9 cellular contexts compared by ENCODE assay signal in the genomic region with DNA sequence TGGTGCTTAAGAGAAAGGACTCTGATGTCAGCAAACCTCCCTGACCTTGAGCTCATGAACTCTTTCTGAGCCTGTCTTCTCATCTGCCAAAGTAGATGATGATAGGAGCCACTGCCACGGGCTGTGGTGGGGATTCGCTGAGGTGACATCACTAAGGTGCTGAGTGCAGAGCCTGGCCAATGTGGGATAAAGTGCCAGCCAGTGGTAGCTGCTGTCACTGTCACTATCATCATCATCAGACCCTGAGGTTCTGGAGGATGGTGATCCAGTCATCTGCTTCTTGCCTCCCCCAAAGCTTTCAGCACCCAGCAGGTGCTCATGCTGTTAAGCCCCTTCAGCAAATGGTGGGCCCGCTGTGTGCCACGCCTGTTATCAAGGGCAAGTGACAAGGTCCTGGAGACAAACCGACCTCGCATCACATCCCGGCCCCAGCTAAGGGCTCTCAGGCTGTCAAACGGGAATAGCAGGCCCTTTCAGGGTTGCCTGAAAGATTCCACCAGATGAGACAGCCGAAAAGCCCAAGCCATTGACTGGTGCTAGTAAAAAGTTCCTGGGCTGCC. TPM values are rescaled to one million over a fixed set of nuclear protein-coding genes. Genes with fewer than 3 reads are reported as not detected.
DNase-seq lines count a peak whose midpoint lies in the region; ATAC-seq and TF ChIP-seq lines count a peak whose summit lies in the region.
"Had no signal": no experiment of that assay in that cellular context is flagged by ENCODE, and none has a peak within 500 bp of the region (broad histone marks: within the 10 kb centered on the region; RNA-seq: fewer than 3 reads in every experiment).

No MANE protein-coding gene starts in this region.

- BruUV-seq in HCT116 (replicated peaks; lab: Mats Ljungman, UMichigan): no TSS peak

- RAD21 ChIA-PET in HCT116 (lab: Charles Lee; ENCODE audit: low non-redundant PET in 1 of 2, low total read pairs in 2 of 2, uncharacterized antibody in 2 of 2, unreplicated experiment in 2 of 2): no interaction called here

- peak overlapping the region; percentile 42 for H3K27ac Mint-ChIP-seq in activated naive CD8-positive, alpha-beta T cell treated with anti-CD3 and anti-CD28 coated beads, Interleukin-2, amount 50 U/mL, for 24 hours
- H3K27ac Mint-ChIP-seq in mesothelial cell of epicardium: no peak overlapping the region

- no peak for TF ChIP-seq RAD21 in HCT116 (IDR thresholded peaks at IDR 0.05; ENCODE audit: low read depth)

- CTCF ChIA-PET in HCT116 (lab: Charles Lee): no interaction called here

- no peak overlapping the region for H2AFZ ChIP-seq in HCT116 (ENCODE audit: low read depth, low read length, poor library complexity, severe bottlenecking)

- H3K36me3 Mint-ChIP-seq in activated naive CD8-positive, alpha-beta T cell treated with anti-CD3 and anti-CD28 coated beads, Interleukin-2, amount 50 U/mL, for 24 hours (ENCODE audit: low read depth): peaks cover 24% of the 10 kb centered on the region
- peaks cover 11% of the 10 kb centered on the region for H3K36me3 Mint-ChIP-seq in mesothelial cell of epicardium

- H3K4me3 ChIP-seq in HCT116 (replicated peaks in 1 of 2; ENCODE audit: low read depth in 1 of 2, low read length in 2 of 2): no peak overlapping the region

- no peak for ATAC-seq in HCT116
- no peak for ATAC-seq in activated naive CD8-positive, alpha-beta T cell treated with anti-CD3 and anti-CD28 coated beads, Interleukin-2, amount 50 U/mL, for 24 hours
- no peak for ATAC-seq in HG03097 (IDR thresholded peaks at IDR 0.05; ENCODE audit: low FRiP score, unreplicated experiment)

- H3K27ac ChIP-seq in HCT116 (ENCODE audit: low read depth, low read length): peak overlapping the region; percentile 21

- no peaks in the 10 kb centered on the region for H3K27me3 ChIP-seq in HCT116 (ENCODE audit: insufficient read depth, low read length)

- peaks cover 17 to 51% of the 10 kb centered on the region in 2 experiments; a peak in 3 of 4 replicates for H3K36me3 ChIP-seq in HCT116 (ENCODE audit: control insufficient read depth in 1 of 2, insufficient read depth in 2 of 2, low read length in 2 of 2)

- no peaks in the 10 kb centered on the region for H3K9me3 Mint-ChIP-seq in activated naive CD8-positive, alpha-beta T cell treated with anti-CD3 and anti-CD28 coated beads, Interleukin-2, amount 50 U/mL, for 24 hours
- H3K9me3 Mint-ChIP-seq in mesothelial cell of epicardium: no peaks in the 10 kb centered on the region

- H3K27me3 Mint-ChIP-seq in activated naive CD8-positive, alpha-beta T cell treated with anti-CD3 and anti-CD28 coated beads, Interleukin-2, amount 50 U/mL, for 24 hours: no peaks in the 10 kb centered on the region
- H3K27me3 Mint-ChIP-seq in mesothelial cell of epicardium (ENCODE audit: low read depth): no peaks in the 10 kb centered on the region

- POLR2A ChIA-PET in HCT116 (lab: Charles Lee): interaction anchor here (0.7 kb wide), 1 partner anchor 38 kb away, joined by 3 read pairs; no protein-coding TSS in a partner anchor

- TF ChIP-seq CTCF in HCT116 (IDR thresholded peaks at IDR 0.05 in 2 of 3, conservative IDR thresholded peaks at IDR 0.05 in 1 of 3; ENCODE audit: borderline replicate concordance in 1 of 3, insufficient read depth in 1 of 3, low read depth in 2 of 3, low read length in 2 of 3): no peak
- TF ChIP-seq CTCF in mesothelial cell of epicardium (IDR thresholded peaks at IDR 0.05; ENCODE audit: unreplicated experiment): no peak

- no peak for TF ChIP-seq POLR2A in HCT116 (IDR thresholded peaks at IDR 0.05; ENCODE audit: borderline replicate concordance, extremely low read depth, insufficient read depth, insufficient read length)

- no peak overlapping the region for H3K4me3 Mint-ChIP-seq in activated naive CD8-positive, alpha-beta T cell treated with anti-CD3 and anti-CD28 coated beads, Interleukin-2, amount 50 U/mL, for 24 hours
- peak overlapping the region; percentile 50 for H3K4me3 Mint-ChIP-seq in mesothelial cell of epicardium

- DNase-seq in HCT116 (ENCODE audit: low read depth, low spot score) (no peak), mesothelial cell of epicardium (ENCODE audit: low spot score in 2 of 2, unreplicated experiment in 2 of 2) (no peak), kidney glomerular epithelial cell (lab: John Stamatoyannopoulos, UW) (no peak), AML-193 (lab: John Stamatoyannopoulos, UW) (no peak)
- no peak for DNase-seq in activated naive CD8-positive, alpha-beta T cell treated with anti-CD3 and anti-CD28 coated beads, Interleukin-2, amount 50 U/mL, for 24 hours
- DNase-seq: COR-L47; RPMI8226; stimulated activated CD4-positive, alpha-beta T cell treated with anti-CD3 and anti-CD28 coated beads, Interleukin-4, amount 100 ng/mL, for 24 hours had no signal

- H3K4me1 Mint-ChIP-seq in activated naive CD8-positive, alpha-beta T cell treated with anti-CD3 and anti-CD28 coated beads, Interleukin-2, amount 50 U/mL, for 24 hours: peaks cover 10% of the 10 kb centered on the region
- peaks cover 5% of the 10 kb centered on the region for H3K4me1 Mint-ChIP-seq in mesothelial cell of epicardium

- H3K9me3 ChIP-seq in HCT116 (ENCODE audit: control insufficient read depth in 1 of 2, insufficient read depth in 1 of 2, low read depth in 1 of 2, low read length in 2 of 2): no peaks in the 10 kb centered on the region

- intact Hi-C loops in HCT116 (cut with micrococcal nuclease): no loop called here

- H4K20me1 ChIP-seq in HCT116 (ENCODE audit: insufficient read depth): peaks cover 4% of the 10 kb centered on the region; the same call in 1 of the 2 replicates

- 0 out of 2 replicates have a peak overlapping the region, but pooled peaks have one; percentile 2 for H3K9ac ChIP-seq in HCT116 (ENCODE audit: low read length)

- no peak overlapping the region for H3K4me2 ChIP-seq in HCT116 (ENCODE audit: low read length)

- H3K79me2 ChIP-seq in HCT116 (ENCODE audit: insufficient read depth, low read length): peaks cover 24% of the 10 kb centered on the region

- peaks cover 6 to 18% of the 10 kb centered on the region in 2 experiments for H3K4me1 ChIP-seq in HCT116 (ENCODE audit: control insufficient read depth in 1 of 2, insufficient read depth in 2 of 2, low read length in 2 of 2)

- no peaks in the 10 kb centered on the region for H3K9me2 ChIP-seq in HCT116 (ENCODE audit: insufficient read depth)

TF ChIP-seq in HCT116, 20 proteins besides CTCF, POLR2A, EP300 and RAD21:
- no peak for TF ChIP-seq ZFX (IDR thresholded peaks at IDR 0.05)
- TF ChIP-seq SRF (IDR thresholded peaks at IDR 0.05; ENCODE audit: low read depth): no peak
- no peak for TF ChIP-seq TCF7L2 (IDR thresholded peaks at IDR 0.05; ENCODE audit: borderline replicate concordance, extremely low read depth, insufficient read depth, insufficient read length)
- no peak for TF ChIP-seq REST (IDR thresholded peaks at IDR 0.05; ENCODE audit: low read depth)

RNA-seq across cellular contexts. Expression of gene FPGS, which starts 6.4 kb away (rescaled TPM):
- total RNA-seq in HCT116 (2021; ENCODE audit: unreplicated experiment): 70.6 TPM
- 57.9 and 59.2 TPM in 2 replicates for polyA plus RNA-seq in HCT116 (2012)
- total RNA-seq in mesothelial cell of epicardium: 58.1 to 61.4 TPM (median 58.2 TPM) in 3 replicates

RNA-seq across cellular contexts. Expression of gene CDK9, which starts 23.2 kb away (rescaled TPM):
- total RNA-seq in HCT116 (2021; ENCODE audit: unreplicated experiment) (102 TPM), mesothelial cell of epicardium (110 to 120 TPM (median 112 TPM) in 3 replicates)
- polyA plus RNA-seq in HCT116 (2012): 73.7 and 74.4 TPM in 2 replicates

RNA-seq across cellular contexts. Expression of gene SH2D3C, which starts 30.6 kb away (rescaled TPM):
- 1.3 TPM for total RNA-seq in HCT116 (2021; ENCODE audit: unreplicated experiment)
- 1.3 and 1.4 TPM in 2 replicates for polyA plus RNA-seq in HCT116 (2012)
- total RNA-seq in mesothelial cell of epicardium: 3.4 to 3.9 TPM (median 3.7 TPM) in 3 replicates

RNA-seq across cellular contexts. Expression of gene ENG, which starts 45.4 kb away (rescaled TPM):
- total RNA-seq in HCT116 (2021; ENCODE audit: unreplicated experiment) (0.76 TPM), mesothelial cell of epicardium (7.3 to 8.5 TPM (median 8.1 TPM) in 3 replicates)
- polyA plus RNA-seq in HCT116 (2012): 2.2 and 3.6 TPM in 2 replicates
